15 cellular contexts compared by ENCODE assay signal in the genomic region with DNA sequence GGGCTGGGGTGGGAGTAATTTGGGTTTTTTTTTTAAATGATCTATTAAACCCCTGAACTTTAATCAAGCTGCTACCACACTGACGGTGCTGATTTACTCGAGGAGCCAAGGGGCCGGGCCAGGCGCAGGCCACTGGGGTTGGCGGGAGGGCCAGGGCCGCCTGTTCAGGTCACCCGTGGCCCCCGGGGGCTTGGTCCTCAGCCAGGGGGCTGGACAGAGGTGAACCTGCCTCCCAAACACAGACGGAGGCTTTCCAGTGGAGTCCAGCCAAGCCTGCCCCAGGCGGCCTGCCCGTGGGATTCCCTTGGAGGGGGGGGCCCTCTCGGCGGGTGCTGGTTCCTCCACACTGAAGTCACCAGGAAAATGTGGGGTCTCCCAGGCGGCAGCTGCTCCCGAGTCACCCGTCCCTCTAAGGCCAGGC.
DNase-seq lines count a peak whose midpoint lies in the region; ATAC-seq and TF ChIP-seq lines count a peak whose summit lies in the region.
"Had no signal": no experiment of that assay in that cellular context is flagged by ENCODE, and none has a peak within 500 bp of the region (broad histone marks: within the 10 kb centered on the region; RNA-seq: fewer than 3 reads in every experiment).

No MANE protein-coding gene starts in this region.

- no peak overlapping the region for H3K4me3 Mint-ChIP-seq in endodermal cell
- no peak overlapping the region for H3K4me3 Mint-ChIP-seq in activated CD8-positive, alpha-beta memory T cell treated with anti-CD3 and anti-CD28 coated beads, Interleukin-2, amount 10 ng/mL, durations not matched to agents 7 days and 5 days
- H3K4me3 Mint-ChIP-seq in T-helper 2 cell treated with Interferon-gamma antibody and Interleukin-4, amounts not matched to agents 5 μg/mL and 100 μg/mL, for 36 hours, result no peak overlapping the region
- H3K4me3 Mint-ChIP-seq: activated CD8-positive, alpha-beta T cell treated with anti-CD3 and anti-CD28 coated beads for 36 hours; CD4-positive, alpha-beta memory T cell had no signal

- H3K4me1 Mint-ChIP-seq in endodermal cell, result no peaks in the 10 kb centered on the region
- no peaks in the 10 kb centered on the region for H3K4me1 Mint-ChIP-seq in activated CD8-positive, alpha-beta memory T cell treated with anti-CD3 and anti-CD28 coated beads, Interleukin-2, amount 10 ng/mL, durations not matched to agents 7 days and 5 days
- no peaks in the 10 kb centered on the region for H3K4me1 Mint-ChIP-seq in T-helper 2 cell treated with Interferon-gamma antibody and Interleukin-4, amounts not matched to agents 5 μg/mL and 100 μg/mL, for 36 hours (ENCODE audit: low read depth)
- H3K4me1 Mint-ChIP-seq: CD4-positive, alpha-beta memory T cell had no signal

- H3K9me3 ChIP-seq in endodermal cell (ENCODE audit: control insufficient read depth, low read length) (no peaks in the 10 kb centered on the region), mucosa of stomach (ENCODE audit: control insufficient read depth, low read length) (no peaks in the 10 kb centered on the region)
- H3K9me3 ChIP-seq: right lobe of liver had no signal

- no peak overlapping the region for H3K4me3 ChIP-seq in H7 (ENCODE audit: insufficient read depth, low read depth, low read length)
- H3K4me3 ChIP-seq in endodermal cell (ENCODE audit: low read length), result no peak overlapping the region
- no peak overlapping the region for H3K4me3 ChIP-seq in mucosa of stomach (ENCODE audit: low read length)
- H3K4me3 ChIP-seq: lung, right lobe of liver had no signal

- H3K36me3 ChIP-seq in H7 (replicated peaks; ENCODE audit: control insufficient read depth, insufficient read depth, low read length) (no peaks in the 10 kb centered on the region), endodermal cell (ENCODE audit: control insufficient read depth, insufficient read depth, low read length) (no peaks in the 10 kb centered on the region), mucosa of stomach (ENCODE audit: control insufficient read depth, insufficient read depth, low read length) (no peaks in the 10 kb centered on the region)
- H3K36me3 ChIP-seq: right lobe of liver had no signal

- H3K4me1 ChIP-seq in endodermal cell (ENCODE audit: control insufficient read depth, insufficient read depth, low read length) (no peaks in the 10 kb centered on the region), mucosa of stomach (ENCODE audit: control insufficient read depth, insufficient read depth, low read length) (no peaks in the 10 kb centered on the region)
- H3K4me1 ChIP-seq: right lobe of liver had no signal

- H3K27ac ChIP-seq in endodermal cell (ENCODE audit: low read depth, low read length) (peak overlapping the region; percentile 51), substantia nigra (ENCODE audit: low read depth, low read length, poor library complexity, severe bottlenecking) (no peak overlapping the region)
- H3K27ac ChIP-seq: right lobe of liver had no signal

- no peak for TF ChIP-seq CTCF in endodermal cell (conservative IDR thresholded peaks at IDR 0.05)

- no peaks in the 10 kb centered on the region for H3K9me3 Mint-ChIP-seq in endodermal cell
- H3K9me3 Mint-ChIP-seq in activated CD8-positive, alpha-beta memory T cell treated with anti-CD3 and anti-CD28 coated beads, Interleukin-2, amount 10 ng/mL, durations not matched to agents 7 days and 5 days (ENCODE audit: low read depth), result no peaks in the 10 kb centered on the region
- H3K9me3 Mint-ChIP-seq in T-helper 2 cell treated with Interferon-gamma antibody and Interleukin-4, amounts not matched to agents 5 μg/mL and 100 μg/mL, for 36 hours, result no peaks in the 10 kb centered on the region
- H3K9me3 Mint-ChIP-seq: activated CD8-positive, alpha-beta T cell treated with anti-CD3 and anti-CD28 coated beads for 36 hours; CD4-positive, alpha-beta memory T cell had no signal

- no peak overlapping the region for H3K27ac Mint-ChIP-seq in endodermal cell
- no peak overlapping the region for H3K27ac Mint-ChIP-seq in activated CD8-positive, alpha-beta memory T cell treated with anti-CD3 and anti-CD28 coated beads, Interleukin-2, amount 10 ng/mL, durations not matched to agents 7 days and 5 days
- H3K27ac Mint-ChIP-seq in T-helper 2 cell treated with Interferon-gamma antibody and Interleukin-4, amounts not matched to agents 5 μg/mL and 100 μg/mL, for 36 hours, result no peak overlapping the region
- H3K27ac Mint-ChIP-seq: activated CD8-positive, alpha-beta T cell treated with anti-CD3 and anti-CD28 coated beads for 36 hours; CD4-positive, alpha-beta memory T cell had no signal

- 92 to 93% methylated on average over 12 to 16 of the region's 16 CpGs for WGBS in endodermal cell (ENCODE audit: insufficient coverage in 1 of 2, insufficient read length in 1 of 2), 2 experiments

- H3K9ac ChIP-seq in endodermal cell (ENCODE audit: extremely low read depth, low read length, poor library complexity, severe bottlenecking) (no peak overlapping the region), mucosa of stomach (ENCODE audit: low read length) (peak overlapping the region; percentile 3)

- peaks cover 4% of the 10 kb centered on the region for H3K27me3 Mint-ChIP-seq in endodermal cell (ENCODE audit: insufficient read depth)
- H3K27me3 Mint-ChIP-seq in activated CD8-positive, alpha-beta memory T cell treated with anti-CD3 and anti-CD28 coated beads, Interleukin-2, amount 10 ng/mL, durations not matched to agents 7 days and 5 days, result peaks cover 14% of the 10 kb centered on the region
- H3K27me3 Mint-ChIP-seq in T-helper 2 cell treated with Interferon-gamma antibody and Interleukin-4, amounts not matched to agents 5 μg/mL and 100 μg/mL, for 36 hours (ENCODE audit: low read depth), result peaks cover 2% of the 10 kb centered on the region
- H3K27me3 Mint-ChIP-seq: activated CD8-positive, alpha-beta T cell treated with anti-CD3 and anti-CD28 coated beads for 36 hours; CD4-positive, alpha-beta memory T cell had no signal

- DNase-seq in H7 (peak; percentile 61), endodermal cell (no peak), substantia nigra (lab: John Stamatoyannopoulos, UW) (peak in 38 of 49 donors; percentile 7 to 72 (median 39)), UCSD-AML1 (lab: John Stamatoyannopoulos, UW; ENCODE audit: unreplicated experiment) (no peak)
- no peak for DNase-seq in activated CD8-positive, alpha-beta memory T cell treated with anti-CD3 and anti-CD28 coated beads, Interleukin-2, amount 10 ng/mL, durations not matched to agents 7 days and 5 days
- DNase-seq in stimulated activated CD4-positive, alpha-beta T cell treated with anti-CD3 and anti-CD28 coated beads, Interleukin-1b, Interleukin-23, amount 100 ng/mL, for 48 hours, result no peak
- no peak for DNase-seq in T-helper 2 cell treated with Interferon-gamma antibody and Interleukin-4, amounts not matched to agents 5 μg/mL and 100 μg/mL, for 36 hours (ENCODE audit: low spot score)
- DNase-seq: activated CD8-positive, alpha-beta T cell treated with anti-CD3 and anti-CD28 coated beads for 36 hours; activated naive CD4-positive, alpha-beta T cell treated with Interleukin-2 at 50 U/mL for 16 hours; CD4-positive, alpha-beta memory T cell; IMR-90; right lobe of liver had no signal

- CTCF ChIA-PET in activated CD8-positive, alpha-beta memory T cell treated with anti-CD3 and anti-CD28 coated beads, Interleukin-2, amount 10 ng/mL, durations not matched to agents 7 days and 5 days (lab: Charles Lee), result no interaction called here

- ATAC-seq in activated CD8-positive, alpha-beta memory T cell treated with anti-CD3 and anti-CD28 coated beads, Interleukin-2, amount 10 ng/mL, durations not matched to agents 7 days and 5 days, result no peak
- ATAC-seq: activated CD8-positive, alpha-beta T cell treated with anti-CD3 and anti-CD28 coated beads for 36 hours; HCT116; right lobe of liver had no signal

- H3K27me3 ChIP-seq in H7 (ENCODE audit: control insufficient read depth, insufficient read depth, low read length) (no peaks in the 10 kb centered on the region), endodermal cell (ENCODE audit: control insufficient read depth, insufficient read depth, low read length, poor library complexity, severe bottlenecking) (no peaks in the 10 kb centered on the region), mucosa of stomach (ENCODE audit: control insufficient read depth, insufficient read depth, low read length) (no peaks in the 10 kb centered on the region)
- H3K27me3 ChIP-seq: right lobe of liver had no signal

- H3K36me3 Mint-ChIP-seq in endodermal cell (ENCODE audit: low read depth), result no peaks in the 10 kb centered on the region
- H3K36me3 Mint-ChIP-seq in activated CD8-positive, alpha-beta memory T cell treated with anti-CD3 and anti-CD28 coated beads, Interleukin-2, amount 10 ng/mL, durations not matched to agents 7 days and 5 days, result no peaks in the 10 kb centered on the region
- H3K36me3 Mint-ChIP-seq in T-helper 2 cell treated with Interferon-gamma antibody and Interleukin-4, amounts not matched to agents 5 μg/mL and 100 μg/mL, for 36 hours (ENCODE audit: low read depth), result no peaks in the 10 kb centered on the region
- H3K36me3 Mint-ChIP-seq: CD4-positive, alpha-beta memory T cell had no signal

Comparison
In these comparisons a context has a peak if more than half of its experiments do, and no peak if none do; other contexts are left out.
1. DNase-seq: peak in H7 (single experiment) and substantia nigra (38 of 49); none in endodermal cell (single experiment), activated CD8-positive, alpha-beta memory T cell treated with anti-CD3 and anti-CD28 coated beads, Interleukin-2, amount 10 ng/mL, durations not matched to agents 7 days and 5 days (single experiment), stimulated activated CD4-positive, alpha-beta T cell treated with anti-CD3 and anti-CD28 coated beads, Interleukin-1b, Interleukin-23, amount 100 ng/mL, for 48 hours (single experiment), UCSD-AML1 (single experiment) and T-helper 2 cell treated with Interferon-gamma antibody and Interleukin-4, amounts not matched to agents 5 μg/mL and 100 μg/mL, for 36 hours (single experiment).